ENCODE assay signal across 8 cellular contexts in genomic region chr12:53219116-53219955, GRCh38. TPM values are rescaled to one million over a fixed set of nuclear protein-coding genes. Genes with fewer than 3 reads are reported as not detected.
DNase-seq lines count a peak whose midpoint lies in the region; ATAC-seq and TF ChIP-seq lines count a peak whose summit lies in the region.

No MANE protein-coding gene starts in this region.

- no peaks in the 10 kb centered on the region for H3K36me3 ChIP-seq in right atrium auricular region

- TF ChIP-seq CTCF in right atrium auricular region (IDR thresholded peaks at IDR 0.05), result no peak

- H3K27ac ChIP-seq in right atrium auricular region, result peak overlapping the region; percentile 95 to 96
- H3K27ac ChIP-seq in skin epidermis, result peak overlapping the region; percentile 13 to 99 (median 94)

- ATAC-seq in GM19328 (IDR thresholded peaks at IDR 0.05; ENCODE audit: unreplicated experiment), result peak; percentile 24
- ATAC-seq in GM18498 (IDR thresholded peaks at IDR 0.05; ENCODE audit: unreplicated experiment), result no peak
- ATAC-seq in left lobe of liver, result no peak

- H3K4me1 ChIP-seq in right atrium auricular region, result peaks cover 0 to 82% of the 10 kb centered on the region in 2 donors

- DNase-seq in NOMO-1 treated with DMSO at 0.1 percent for 48 hours (lab: John Stamatoyannopoulos, UW; ENCODE audit: unreplicated experiment) (peak; percentile 28), right atrium auricular region (ENCODE audit: low spot score) (no peak), left lobe of liver (ENCODE audit: low spot score) (no peak), NCI-H1092 (lab: John Stamatoyannopoulos, UW) (no peak)
- peak; percentile 72 for DNase-seq in activated naive CD4-positive, alpha-beta T cell treated with anti-CD3 and anti-CD28 coated beads, Interleukin-2, amount 50 U/mL, for 16 hours

- H3K9me3 ChIP-seq in right atrium auricular region, result no peaks in the 10 kb centered on the region

- H3K4me3 ChIP-seq in right atrium auricular region (peak overlapping the region; percentile 61 to 67), skin epidermis (peak overlapping the region; percentile 63 to 87 (median 69))

- H3K27me3 ChIP-seq in right atrium auricular region, result no peaks in the 10 kb centered on the region

RNA-seq across cellular contexts. Expression of gene ITGB7, which starts 12.3 kb away (rescaled TPM):
- total RNA-seq in right atrium auricular region (under 1 TPM in 1 of 2 donors, not detected in 1; 0.47 TPM), left lobe of liver (8.6 TPM)

RNA-seq across cellular contexts. Expression of gene RARG, which starts 12.7 kb away (rescaled TPM):
- total RNA-seq in right atrium auricular region (10 to 100 TPM; 14.8 to 15.0 TPM), left lobe of liver (2.5 TPM)

RNA-seq across cellular contexts. Expression of gene CSAD, which starts 38.6 kb away (rescaled TPM):
- total RNA-seq in right atrium auricular region (1 to 10 TPM; 3.4 to 4.9 TPM), left lobe of liver (53.6 TPM)

RNA-seq across cellular contexts. Expression of gene ZNF740, which starts 38.8 kb away (rescaled TPM):
- total RNA-seq in right atrium auricular region, result 1 to 10 TPM; 5.9 to 7.4 TPM
- 25.9 TPM for total RNA-seq in left lobe of liver

RNA-seq across cellular contexts. Expression of gene ESPL1, which starts 48.8 kb away (rescaled TPM):
- under 1 TPM; 0.12 to 0.59 TPM for total RNA-seq in right atrium auricular region
- 0.73 TPM for total RNA-seq in left lobe of liver

Comparison
In these comparisons a context has a peak if more than half of its experiments do, and no peak if none do; other contexts are left out.
1. DNase-seq: peak in NOMO-1 treated with DMSO at 0.1 percent for 48 hours (single experiment) and activated naive CD4-positive, alpha-beta T cell treated with anti-CD3 and anti-CD28 coated beads, Interleukin-2, amount 50 U/mL, for 16 hours (single experiment); none in right atrium auricular region (single experiment), left lobe of liver (single experiment) and NCI-H1092 (single experiment).